ENCODE assay signal across 8 cellular contexts in genomic region chr2:55232863-55233657, GRCh38. TPM values are rescaled to one million over a fixed set of nuclear protein-coding genes. Genes with fewer than 3 reads are reported as not detected.
A peak's percentile ranks its signal among the peaks of the same experiment; 100 is the strongest.
DNase-seq lines count a peak whose midpoint lies in the region; ATAC-seq and TF ChIP-seq lines count a peak whose summit lies in the region.

No MANE protein-coding gene starts in this region.

- ATAC-seq in GM21381 (IDR thresholded peaks at IDR 0.05; ENCODE audit: unreplicated experiment) (peak; percentile 13), natural killer cell (peak; percentile 53 to 73 (median 65))

- H3K27ac ChIP-seq in BLaER1 treated with 17β-estradiol and CSF1 and Interleukin-3, amounts not matched to agents 10 nM and 100 nM = peak overlapping the region; percentile 95 to 99 (median 97)
- H3K27ac ChIP-seq in KOPT-K1 (ENCODE audit: low read depth, low read length, poor library complexity, severe bottlenecking) = peak overlapping the region; percentile 95
- peak overlapping the region; percentile 85 to 92 for H3K27ac ChIP-seq in esophagus (ENCODE audit: low read depth in 2 of 2, low read length in 1 of 2)
- H3K27ac ChIP-seq in tibial artery = peak overlapping the region; percentile 87 to 91

- H3K4me1 Mint-ChIP-seq in natural killer cell = peaks cover 48 to 49% of the 10 kb centered on the region in 2 donors

- H3K9me3 Mint-ChIP-seq in natural killer cell = no peaks in the 10 kb centered on the region

- TF ChIP-seq CTCF in natural killer cell (IDR thresholded peaks at IDR 0.05) (no peak), tibial artery (IDR thresholded peaks at IDR 0.05) (no peak)

- H3K36me3 Mint-ChIP-seq in natural killer cell = peaks cover 6% of the 10 kb centered on the region

- peak overlapping the region; percentile 99 for H3K4me3 Mint-ChIP-seq in natural killer cell

- 3 to 5% methylated on average over 33 of the region's 33 CpGs for WGBS in esophagus, 2 donors

- intact Hi-C loops in natural killer cell (cut with micrococcal nuclease) (loop anchor here (1.0 to 10.0 kb wide), 8 partner anchors 10 to 510 kb away; partner anchors contain the start of genes CCDC88A, CFAP36, EML6 and MTIF2), tibial artery (cut with DNase I; ENCODE audit: low total_unique reads) (loop anchor here (10.0 kb wide), 1 partner anchor 192 kb away; no protein-coding TSS in a partner anchor)

- peak overlapping the region; percentile 90 to 99 (median 97) for H3K9ac ChIP-seq in BLaER1 treated with 17β-estradiol and CSF1 and Interleukin-3, amounts not matched to agents 10 nM and 100 nM

- H3K4me1 ChIP-seq in BLaER1 treated with 17β-estradiol and CSF1 and Interleukin-3, amounts not matched to agents 10 nM and 100 nM = peaks cover 32 to 53% (median 39%) of the 10 kb centered on the region in 10 experiments
- H3K4me1 ChIP-seq in esophagus (ENCODE audit: control insufficient read depth in 2 of 2, insufficient read depth in 2 of 2, low read length in 1 of 2) = no peaks in the 10 kb centered on the region
- H3K4me1 ChIP-seq in tibial artery = peaks cover 0 to 29% (median 20%) of the 10 kb centered on the region in 4 donors

- peak overlapping the region; percentile 82 to 98 (median 93) for H3K4me3 ChIP-seq in BLaER1 treated with 17β-estradiol and CSF1 and Interleukin-3, amounts not matched to agents 10 nM and 100 nM
- H3K4me3 ChIP-seq in esophagus (ENCODE audit: low read depth in 1 of 2, low read length in 2 of 2) (peak overlapping the region; percentile 68 to 87), tibial artery (peak overlapping the region; percentile 64 to 84)

- H4K20me1 ChIP-seq in BLaER1 treated with 17β-estradiol and CSF1 and Interleukin-3, amounts not matched to agents 10 nM and 100 nM = peaks cover 26 to 46% (median 37%) of the 10 kb centered on the region in 11 experiments; a peak in 21 of 22 replicates

- H3K36me3 ChIP-seq in BLaER1 treated with 17β-estradiol and CSF1 and Interleukin-3, amounts not matched to agents 10 nM and 100 nM = peaks cover 45 to 51% (median 48%) of the 10 kb centered on the region in 11 experiments
- H3K36me3 ChIP-seq in KOPT-K1 (ENCODE audit: insufficient read depth, low read length) (peaks cover 50% of the 10 kb centered on the region), esophagus (ENCODE audit: control insufficient read depth in 2 of 2, insufficient read depth in 2 of 2, low read length in 1 of 2) (peaks cover 2 to 9% of the 10 kb centered on the region in 2 donors), tibial artery (peaks cover 32 to 43% (median 36%) of the 10 kb centered on the region in 3 donors)

- no peaks in the 10 kb centered on the region for H3K27me3 Mint-ChIP-seq in natural killer cell (ENCODE audit: low read depth in 2 of 2)

- DNase-seq in activated CD8-positive, alpha-beta memory T cell treated with anti-CD3 and anti-CD28 coated beads, Interleukin-2, amount 50 U/mL, for 48 hours = peak; percentile 78
- DNase-seq in natural killer cell (peak; percentile 67), tibial artery (peak; percentile 36 to 66), KG1 (lab: John Stamatoyannopoulos, UW) (no peak)

- H3K9me3 ChIP-seq in BLaER1 treated with 17β-estradiol and CSF1 and Interleukin-3, amounts not matched to agents 10 nM and 100 nM (replicated peaks in 1 of 11) = no peaks in the 10 kb centered on the region
- H3K9me3 ChIP-seq in KOPT-K1 (ENCODE audit: insufficient read depth, low read length, poor library complexity, severe bottlenecking) = no peaks in the 10 kb centered on the region
- H3K9me3 ChIP-seq in esophagus (ENCODE audit: control insufficient read depth in 2 of 2, insufficient read depth in 1 of 2, low read depth in 1 of 2, low read length in 1 of 2) = no peaks in the 10 kb centered on the region
- H3K9me3 ChIP-seq in tibial artery = no peaks in the 10 kb centered on the region

- H3K4me2 ChIP-seq in BLaER1 treated with 17β-estradiol and CSF1 and Interleukin-3, amounts not matched to agents 10 nM and 100 nM = peak overlapping the region; percentile 91 to 99 (median 95)

- no peaks in the 10 kb centered on the region for H3K27me3 ChIP-seq in BLaER1 treated with 17β-estradiol and CSF1 and Interleukin-3, amounts not matched to agents 10 nM and 100 nM
- no peaks in the 10 kb centered on the region for H3K27me3 ChIP-seq in esophagus (ENCODE audit: control insufficient read depth in 1 of 2, insufficient read depth in 2 of 2, low read length in 2 of 2)
- H3K27me3 ChIP-seq in tibial artery = no peaks in the 10 kb centered on the region

- H3K27ac Mint-ChIP-seq in natural killer cell = peak overlapping the region; percentile 98 to 100

RNA-seq across cellular contexts. Expression of gene RPS27A, which starts 0.6 kb away (rescaled TPM):
- polyA plus RNA-seq in esophagus = 1,000 to 10,000 TPM; 1,141 to 2,006 TPM
- 1,000 to 10,000 TPM in 1 of 3 donors, 100 to 1,000 TPM in 2; 830 to 1,009 (median 939) TPM for total RNA-seq in natural killer cell

RNA-seq across cellular contexts. Expression of gene CLHC1, which starts 1.0 kb away (rescaled TPM):
- polyA plus RNA-seq in esophagus = 10 to 100 TPM in 1 of 2 donors, 1 to 10 TPM in 1; 3.9 to 10.9 TPM
- total RNA-seq in natural killer cell = 10 to 100 TPM in 1 of 3 donors, 1 to 10 TPM in 2; 5.6 to 14.9 (median 6.3) TPM

RNA-seq across cellular contexts. Expression of gene MTIF2, which starts 36.0 kb away (rescaled TPM):
- polyA plus RNA-seq in esophagus = 10 to 100 TPM; 16.8 to 18.5 TPM
- total RNA-seq in natural killer cell = 10 to 100 TPM; 19.8 to 26.6 (median 20.8) TPM
